Comparison of ENCODE assay signal across 8 cellular contexts in genomic region chr1:234963180-234963903, GRCh38.
DNase-seq lines count a peak whose midpoint lies in the region; ATAC-seq, FAIRE-seq and TF ChIP-seq lines count a peak whose summit lies in the region.

No MANE protein-coding gene starts in this region.

- peaks cover 46 to 55% of the 10 kb centered on the region in 2 donors for H3K4me1 ChIP-seq in kidney (ENCODE audit: control insufficient read depth in 1 of 2, insufficient read depth in 1 of 2, low read depth in 1 of 2, low read length in 2 of 2)

- H3K27ac ChIP-seq in kidney (ENCODE audit: low read depth in 2 of 2, low read length in 2 of 2): peak overlapping the region; percentile 81 to 86

- peak overlapping the region in 1 of 2 donors; percentile 9 for H3K4me3 ChIP-seq in kidney (ENCODE audit: low read length in 2 of 2)

- peak overlapping the region in 1 of 2 donors; percentile 37 for H3K9ac ChIP-seq in kidney (ENCODE audit: low read length in 2 of 2)

- no peak for TF ChIP-seq CTCF in kidney (IDR thresholded peaks at IDR 0.05; ENCODE audit: borderline replicate concordance, extremely low read depth, insufficient read depth)

- ATAC-seq in GM19372 (IDR thresholded peaks at IDR 0.05; ENCODE audit: low read depth, unreplicated experiment) (peak; percentile 84), HG03521 (IDR thresholded peaks at IDR 0.05; ENCODE audit: unreplicated experiment) (peak; percentile 86)

- no peaks in the 10 kb centered on the region for H3K36me3 ChIP-seq in kidney (ENCODE audit: control insufficient read depth in 1 of 2, insufficient read depth in 2 of 2, low read length in 2 of 2)

- DNase-seq in AG08396 (ENCODE audit: low spot score) (peak; percentile 55), T-helper 2 cell (peak; percentile 56 to 98 (median 83)), amniotic stem cell (lab: John Stamatoyannopoulos, UW) (peak; percentile 49), kidney (peak; percentile 94), NCI-H1092 treated with DMSO at 0.1 percent for 48 hours (lab: John Stamatoyannopoulos, UW) (no peak)
- DNase-seq in stimulated activated CD4-positive, alpha-beta T cell treated with anti-CD3 and anti-CD28 coated beads, Interleukin-2, amount 100 ng/mL, for 48 hours: peak; percentile 77 to 78

- FAIRE-seq in kidney (lab: Jason Lieb, UNC): no peak

- intact Hi-C loops in kidney (cut with DNase I): no loop called here

- no peaks in the 10 kb centered on the region for H3K9me3 ChIP-seq in kidney (ENCODE audit: control insufficient read depth in 1 of 2, low read length in 2 of 2)
